In the genomic region with DNA sequence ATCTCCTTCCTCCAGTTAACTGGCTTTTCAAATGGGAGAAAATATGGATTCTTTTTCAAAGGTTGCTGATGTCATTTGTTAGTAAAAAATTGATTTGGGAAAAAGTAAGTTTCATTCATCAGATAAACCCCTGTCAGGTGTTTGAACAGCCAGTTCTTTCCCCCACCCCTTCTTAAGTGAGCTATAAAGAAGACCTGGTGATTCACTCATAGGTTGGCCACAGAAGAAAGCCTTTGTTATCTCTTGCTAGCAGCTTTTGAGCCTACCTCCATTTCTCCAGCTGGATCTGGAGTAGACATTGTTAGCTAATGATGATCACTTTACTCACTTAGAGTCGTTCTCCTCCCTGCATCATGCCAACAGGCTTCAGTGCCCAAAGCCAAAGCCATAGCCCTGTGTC, we compare ENCODE assay signal across 16 cellular contexts.
"Had no signal": no experiment of that assay in that cellular context is flagged by ENCODE, and none has a peak within 500 bp of the region (broad histone marks: within the 10 kb centered on the region; RNA-seq: fewer than 3 reads in every experiment).

No MANE protein-coding gene starts in this region.

- ATAC-seq: activated CD8-positive, alpha-beta T cell treated with anti-CD3 and anti-CD28 coated beads, Interleukin-2, amount 10 ng/mL, durations not matched to agents 7 days and 5 days; activated T-cell treated with anti-CD3 and anti-CD28 coated beads, Interleukin-2, amount 50 U/mL, for 4 hours; lower lobe of right lung; sciatic nerve; stimulated activated naive CD8-positive, alpha-beta T cell treated with anti-CD3 and anti-CD28 coated beads, Interleukin-15, amount 100 ng/mL, for 72 hours had no signal

- FAIRE-seq: endothelial cell of umbilical vein had no signal

- H3K27me3 ChIP-seq: ascending aorta, vagina had no signal

- H3K27ac ChIP-seq: ascending aorta, lower lobe of right lung, vagina had no signal

- H3K36me3 Mint-ChIP-seq: activated naive CD4-positive, alpha-beta T cell treated with anti-CD3 and anti-CD28 coated beads, Interleukin-2, amount 10 ng/mL, durations not matched to agents 7 days and 5 days had no signal

- H3K36me3 ChIP-seq: ascending aorta, lower lobe of right lung, vagina had no signal

- H3K27ac Mint-ChIP-seq: activated CD4-positive, alpha-beta T cell treated with anti-CD3 and anti-CD28 coated beads, Interleukin-2, amount 10 ng/mL, durations not matched to agents 7 days and 5 days; activated CD8-positive, alpha-beta T cell treated with anti-CD3 and anti-CD28 coated beads, Interleukin-2, amount 10 ng/mL, durations not matched to agents 7 days and 5 days; activated naive CD4-positive, alpha-beta T cell treated with anti-CD3 and anti-CD28 coated beads, Interleukin-2, amount 10 ng/mL, durations not matched to agents 7 days and 5 days; mesothelial cell of epicardium; stimulated activated naive CD8-positive, alpha-beta T cell treated with anti-CD3 and anti-CD28 coated beads, Interleukin-15, amount 100 ng/mL, for 72 hours had no signal

- H3K4me3 Mint-ChIP-seq: activated CD4-positive, alpha-beta T cell treated with anti-CD3 and anti-CD28 coated beads, Interleukin-2, amount 10 ng/mL, durations not matched to agents 7 days and 5 days; activated CD8-positive, alpha-beta T cell treated with anti-CD3 and anti-CD28 coated beads, Interleukin-2, amount 10 ng/mL, durations not matched to agents 7 days and 5 days; activated naive CD4-positive, alpha-beta T cell treated with anti-CD3 and anti-CD28 coated beads, Interleukin-2, amount 10 ng/mL, durations not matched to agents 7 days and 5 days; activated T-cell treated with anti-CD3 and anti-CD28 coated beads, Interleukin-2, amount 50 U/mL, for 4 hours; mesothelial cell of epicardium; nephron; stimulated activated naive CD8-positive, alpha-beta T cell treated with anti-CD3 and anti-CD28 coated beads, Interleukin-15, amount 100 ng/mL, for 72 hours had no signal

- H3K27me3 Mint-ChIP-seq: activated CD4-positive, alpha-beta T cell treated with anti-CD3 and anti-CD28 coated beads, Interleukin-2, amount 10 ng/mL, durations not matched to agents 7 days and 5 days; activated naive CD4-positive, alpha-beta T cell treated with anti-CD3 and anti-CD28 coated beads, Interleukin-2, amount 10 ng/mL, durations not matched to agents 7 days and 5 days; stimulated activated naive CD8-positive, alpha-beta T cell treated with anti-CD3 and anti-CD28 coated beads, Interleukin-15, amount 100 ng/mL, for 72 hours had no signal

- H3K9me3 Mint-ChIP-seq: activated CD4-positive, alpha-beta T cell treated with anti-CD3 and anti-CD28 coated beads, Interleukin-2, amount 10 ng/mL, durations not matched to agents 7 days and 5 days; activated naive CD4-positive, alpha-beta T cell treated with anti-CD3 and anti-CD28 coated beads, Interleukin-2, amount 10 ng/mL, durations not matched to agents 7 days and 5 days; activated T-cell treated with anti-CD3 and anti-CD28 coated beads, Interleukin-2, amount 50 U/mL, for 4 hours had no signal

- H3K4me1 ChIP-seq: ascending aorta, lower lobe of right lung, vagina had no signal

- H3K4me3 ChIP-seq: ascending aorta, lower lobe of right lung, smooth muscle cell, vagina had no signal

- H3K4me1 Mint-ChIP-seq: activated CD4-positive, alpha-beta T cell treated with anti-CD3 and anti-CD28 coated beads, Interleukin-2, amount 10 ng/mL, durations not matched to agents 7 days and 5 days; activated naive CD4-positive, alpha-beta T cell treated with anti-CD3 and anti-CD28 coated beads, Interleukin-2, amount 10 ng/mL, durations not matched to agents 7 days and 5 days; mesothelial cell of epicardium; nephron; stimulated activated naive CD8-positive, alpha-beta T cell treated with anti-CD3 and anti-CD28 coated beads, Interleukin-15, amount 100 ng/mL, for 72 hours had no signal

- H3K9me3 ChIP-seq: ascending aorta, lower lobe of right lung, vagina had no signal

- H3K4me2 ChIP-seq: smooth muscle cell had no signal

- DNase-seq: activated CD4-positive, alpha-beta T cell treated with anti-CD3 and anti-CD28 coated beads, Interleukin-2, amount 10 ng/mL, durations not matched to agents 7 days and 5 days; activated CD8-positive, alpha-beta T cell treated with anti-CD3 and anti-CD28 coated beads, Interleukin-2, amount 10 ng/mL, durations not matched to agents 7 days and 5 days; activated naive CD4-positive, alpha-beta T cell treated with anti-CD3 and anti-CD28 coated beads, Interleukin-2, amount 10 ng/mL, durations not matched to agents 7 days and 5 days; activated T-cell treated with anti-CD3 and anti-CD28 coated beads, Interleukin-2, amount 50 U/mL, for 4 hours; effector CD8-positive, alpha-beta T cell; lower lobe of right lung; stimulated activated CD4-positive, alpha-beta T cell treated with anti-CD3 and anti-CD28 coated beads, Interleukin-4, amount 100 ng/mL, for 1 hour; stimulated activated naive CD8-positive, alpha-beta T cell treated with anti-CD3 and anti-CD28 coated beads, Interleukin-15, amount 100 ng/mL, for 72 hours; trophoblast cell had no signal
